Comparison of ENCODE assay signal across 16 cellular contexts in the genomic region with DNA sequence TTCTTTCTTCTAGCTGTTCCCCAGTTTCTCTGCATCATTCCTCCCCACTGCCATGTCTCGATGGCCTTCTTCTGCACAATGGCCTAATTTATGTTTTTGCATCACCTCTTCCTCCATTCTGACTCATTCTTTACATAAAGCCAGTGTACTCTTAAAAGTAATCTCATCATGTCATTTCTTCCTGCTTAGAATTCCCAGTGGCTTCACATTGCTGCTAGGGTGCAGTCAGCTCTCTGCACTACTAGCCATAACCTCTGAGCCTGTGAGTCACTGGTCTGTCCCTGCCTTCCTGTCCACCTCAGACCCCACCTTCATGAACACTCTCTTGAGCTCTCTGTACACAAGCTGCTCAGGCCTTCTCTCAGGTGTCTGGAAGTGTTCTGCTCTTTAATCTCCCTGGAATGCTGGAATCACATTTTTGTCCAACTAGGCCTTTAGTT. TPM values are rescaled to one million over a fixed set of nuclear protein-coding genes. Genes with fewer than 3 reads are reported as not detected.
DNase-seq lines count a peak whose midpoint lies in the region; ATAC-seq and TF ChIP-seq lines count a peak whose summit lies in the region.
"Had no signal": no experiment of that assay in that cellular context is flagged by ENCODE, and none has a peak within 500 bp of the region (broad histone marks: within the 10 kb centered on the region; RNA-seq: fewer than 3 reads in every experiment).

No MANE protein-coding gene starts in this region.

- intact Hi-C loops in CD4-positive, alpha-beta T cell (cut with DNase I, micrococcal nuclease): loop anchor here in 1 of 2 experiments (2.0 kb wide), 1 partner anchor 31 kb away; no protein-coding TSS in a partner anchor

- TF ChIP-seq POLR2A in erythroblast (IDR thresholded peaks at IDR 0.05; ENCODE audit: low read length): no peak

- no peaks in the 10 kb centered on the region for H3K27me3 ChIP-seq in CD4-positive, alpha-beta T cell (ENCODE audit: control insufficient read depth, insufficient read depth, low read length)
- no peaks in the 10 kb centered on the region for H3K27me3 ChIP-seq in adipocyte (replicated peaks; ENCODE audit: control insufficient read depth, insufficient read depth, low read length)
- H3K27me3 ChIP-seq: MG63, upper lobe of right lung had no signal

- peaks cover 11% of the 10 kb centered on the region for H3K27me3 Mint-ChIP-seq in CD4-positive, alpha-beta T cell

- no peak for DNase-seq in CD4-positive, alpha-beta T cell
- DNase-seq in HT-29 (ENCODE audit: low spot score) (peak; percentile 88), adipocyte (ENCODE audit: low read depth) (peak; percentile 2), islet precursor cell (peak; percentile 82), erythroblast (lab: John Stamatoyannopoulos, UW) (no peak), NCI-H748 (lab: John Stamatoyannopoulos, UW; ENCODE audit: unreplicated experiment) (no peak)
- DNase-seq: activated CD4-positive, alpha-beta T cell treated with anti-CD3 and anti-CD28 coated beads for 1 hour; activated naive CD8-positive, alpha-beta T cell treated with anti-CD3 and anti-CD28 coated beads, Interleukin-2, amount 50 U/mL, for 24 hours; DMS79; MG63; stimulated activated CD8-positive, alpha-beta memory T cell treated with anti-CD3 and anti-CD28 coated beads, Interleukin-4, amount 100 ng/mL, for 48 hours; T-helper 1 cell; upper lobe of right lung had no signal

- H3K9ac ChIP-seq in adipocyte (ENCODE audit: low read length): no peak overlapping the region

- CTCF ChIA-PET in CD4-positive, alpha-beta T cell (lab: Charles Lee): interaction anchor here (0.6 kb wide), 1 partner anchor 1466 kb away, joined by 3 read pairs; no protein-coding TSS in a partner anchor

- peaks cover 3% of the 10 kb centered on the region for H3K9me3 Mint-ChIP-seq in CD4-positive, alpha-beta T cell
- H3K9me3 Mint-ChIP-seq: activated naive CD8-positive, alpha-beta T cell treated with anti-CD3 and anti-CD28 coated beads, Interleukin-2, amount 50 U/mL, for 24 hours had no signal

- no peak for ATAC-seq in CD4-positive, alpha-beta T cell (ENCODE audit: poor library complexity)
- no peak for ATAC-seq in HG03159 (IDR thresholded peaks at IDR 0.05; ENCODE audit: unreplicated experiment)
- ATAC-seq in GM21360 (IDR thresholded peaks at IDR 0.05; ENCODE audit: unreplicated experiment): no peak
- ATAC-seq: activated naive CD8-positive, alpha-beta T cell treated with anti-CD3 and anti-CD28 coated beads, Interleukin-2, amount 50 U/mL, for 24 hours; upper lobe of right lung had no signal

- peaks cover 24% of the 10 kb centered on the region for H3K4me1 Mint-ChIP-seq in CD4-positive, alpha-beta T cell (ENCODE audit: low read depth)

- no peaks in the 10 kb centered on the region for H3K9me3 ChIP-seq in CD4-positive, alpha-beta T cell (ENCODE audit: control insufficient read depth, low read length)
- H3K9me3 ChIP-seq in adipocyte (ENCODE audit: control insufficient read depth, low read length): no peaks in the 10 kb centered on the region
- H3K9me3 ChIP-seq: MG63, upper lobe of right lung had no signal

- POLR2A ChIA-PET in CD4-positive, alpha-beta T cell (lab: Charles Lee): interaction anchor here (1.2 to 1.3 kb wide), 2 partner anchors 21 to 25 kb away, joined by 3 to 4 read pairs; no protein-coding TSS in a partner anchor

- H3K36me3 Mint-ChIP-seq in CD4-positive, alpha-beta T cell (ENCODE audit: low read depth): peaks cover 18% of the 10 kb centered on the region
- H3K36me3 Mint-ChIP-seq: mesothelial cell of epicardium had no signal

- H3K27ac Mint-ChIP-seq in CD4-positive, alpha-beta T cell: peak overlapping the region; percentile 4
- H3K27ac Mint-ChIP-seq: activated naive CD8-positive, alpha-beta T cell treated with anti-CD3 and anti-CD28 coated beads, Interleukin-2, amount 50 U/mL, for 24 hours; mesothelial cell of epicardium had no signal

- peaks cover 6% of the 10 kb centered on the region for H3K4me1 ChIP-seq in adipocyte (ENCODE audit: control insufficient read depth, insufficient read depth, low read length)

- no peak overlapping the region for H3K4me3 Mint-ChIP-seq in CD4-positive, alpha-beta T cell
- H3K4me3 Mint-ChIP-seq: activated naive CD8-positive, alpha-beta T cell treated with anti-CD3 and anti-CD28 coated beads, Interleukin-2, amount 50 U/mL, for 24 hours; mesothelial cell of epicardium had no signal

- H3K27ac ChIP-seq in CD4-positive, alpha-beta T cell (ENCODE audit: low read depth, low read length): no peak overlapping the region
- H3K27ac ChIP-seq: upper lobe of right lung had no signal

- no peak for TF ChIP-seq CTCF in CD4-positive, alpha-beta T cell (IDR thresholded peaks at IDR 0.05)

- H3K36me3 ChIP-seq in adipocyte (ENCODE audit: control insufficient read depth, insufficient read depth, low read length, severe bottlenecking): no peaks in the 10 kb centered on the region
- H3K36me3 ChIP-seq: MG63, upper lobe of right lung had no signal

- H3K4me3 ChIP-seq in adipocyte (ENCODE audit: low read length): no peak overlapping the region
- H3K4me3 ChIP-seq: MG63, upper lobe of right lung had no signal

RNA-seq across cellular contexts. Expression of a gene that starts 24.1 kb away (rescaled TPM):
- 10 to 100 TPM; 11.5 to 13.2 TPM for total RNA-seq in CD4-positive, alpha-beta T cell
- 68.4 and 76.3 TPM in 2 replicates for total RNA-seq in HT-29 (2014; rRNA removed; shearing (Covaris generic))

RNA-seq across cellular contexts. Expression of a gene that starts 57.3 kb away (rescaled TPM):
- total RNA-seq in CD4-positive, alpha-beta T cell: under 1 TPM; 0.25 to 0.31 TPM
- total RNA-seq in HT-29 (2014; rRNA removed; shearing (Covaris generic)): 1.1 and 1.2 TPM in 2 replicates

Comparison
In these comparisons a context has a peak if more than half of its experiments do, and no peak if none do; other contexts are left out.
1. DNase-seq: peak in HT-29 (single experiment), adipocyte (single experiment) and islet precursor cell (single experiment); none in CD4-positive, alpha-beta T cell (0 of 10), erythroblast (0 of 2) and NCI-H748 (single experiment).